In genomic region chr12:47704719-47705118, GRCh38 we compare ENCODE assay signal across 8 cellular contexts. TPM values are rescaled to one million over a fixed set of nuclear protein-coding genes. Genes with fewer than 3 reads are reported as not detected.
DNase-seq lines count a peak whose midpoint lies in the region; ATAC-seq, FAIRE-seq and TF ChIP-seq lines count a peak whose summit lies in the region.

No MANE protein-coding gene starts in this region.

- H3K27ac ChIP-seq in K562 (ENCODE audit: extremely low read depth, low read depth, low read length) = peak overlapping the region; percentile 93; the same call in 1 of the 3 replicates

- FAIRE-seq in K562 (lab: Jason Lieb, UNC) (no peak), D721Med (lab: Jason Lieb, UNC) (no peak)

- in situ Hi-C loops in K562 (cut with MboI) = no loop called here

- no TSS peak for BruUV-seq in K562 (replicated peaks; lab: Mats Ljungman, UMichigan)

- H3K4me2 ChIP-seq in K562 (ENCODE audit: insufficient read depth, low read length) = peak overlapping the region; percentile 83

- H4K20me1 ChIP-seq in K562 (replicated peaks; ENCODE audit: control insufficient read depth, insufficient read depth, low read length) = no peaks in the 10 kb centered on the region

- no peak for TF ChIP-seq EP300 in K562 (IDR thresholded peaks at IDR 0.05; ENCODE audit: low read length)

- ATAC-seq in K562 (no peak), GM19023 (IDR thresholded peaks at IDR 0.05; ENCODE audit: unreplicated experiment) (no peak), GM21360 (IDR thresholded peaks at IDR 0.05; ENCODE audit: unreplicated experiment) (no peak)

- POLR2A ChIA-PET in AG04449 (lab: Yijun Ruan, JAX) = no interaction called here
- POLR2A ChIA-PET in K562 (lab: Yijun Ruan, JAX) = interaction anchor here (0.7 to 1.6 kb wide), 5 partner anchors 8 to 1978 kb away, joined by 3 to 4 read pairs (median 3); partner anchors contain the start of gene ENDOU

- H3K9me3 ChIP-seq in K562 (replicated peaks; ENCODE audit: control insufficient read depth, insufficient read depth, low read depth, low read length) (no peaks in the 10 kb centered on the region), mononuclear cell (ENCODE audit: low read depth, low read length) (no peaks in the 10 kb centered on the region)

- H3K4me1 ChIP-seq in K562 (replicated peaks in 1 of 2; ENCODE audit: control insufficient read depth in 2 of 2, insufficient read depth in 2 of 2, low read length in 2 of 2) = peaks cover 9 to 33% of the 10 kb centered on the region in 2 experiments
- peaks cover 52% of the 10 kb centered on the region for H3K4me1 ChIP-seq in mononuclear cell (ENCODE audit: insufficient read depth, low read length)

- H3K9me1 ChIP-seq in K562 (ENCODE audit: control insufficient read depth, insufficient read depth, low read length) = no peaks in the 10 kb centered on the region

- WGBS in K562 (ENCODE audit: insufficient coverage, low coverage, missing lambda C conversion rate) = 51% methylated on average over 9 of the region's 9 CpGs

- peaks cover 74% of the 10 kb centered on the region for H3K79me2 ChIP-seq in K562 (ENCODE audit: control insufficient read depth, insufficient read depth, low read length)

- peaks cover 38% of the 10 kb centered on the region for H3K36me3 ChIP-seq in K562 (ENCODE audit: control insufficient read depth, insufficient read depth, low read length)

- no peak for DNase-seq in AG04449 (ENCODE audit: low read depth, low spot score)
- no peak for DNase-seq in HFF-Myc (ENCODE audit: extremely low read depth, low read depth)
- DNase-seq in K562 (ENCODE audit: extremely low read depth in 1 of 4, low spot score in 3 of 4) = no peak
- no peak for DNase-seq in NCI-H2227 treated with DMSO at 0.1 percent for 48 hours (lab: John Stamatoyannopoulos, UW)
- DNase-seq in D721Med (ENCODE audit: insufficient read length, low spot score) = no peak

- H3K9ac ChIP-seq in K562 (ENCODE audit: insufficient read depth in 1 of 2, low read depth in 2 of 2, low read length in 2 of 2) = peak overlapping the region; percentile 69 to 98

- H3K4me3 ChIP-seq in AG04449 (ENCODE audit: low read depth, low read length) (peak overlapping the region; percentile 86), HFF-Myc (replicated peaks; ENCODE audit: low read depth, low read length) (peak overlapping the region; percentile 62), K562 (peak overlapping the region; percentile 83), mononuclear cell (ENCODE audit: low read length) (peak overlapping the region; percentile 82)

- no peak overlapping the region for H2AFZ ChIP-seq in K562 (ENCODE audit: low read depth, low read length)

- TF ChIP-seq CTCF in AG04449 (IDR thresholded peaks at IDR 0.05; ENCODE audit: insufficient read depth, low read length, missing control alignments) (no peak), HFF-Myc (IDR thresholded peaks at IDR 0.05; ENCODE audit: low read depth, low read length, missing control alignments) (no peak), K562 (IDR thresholded peaks at IDR 0.05 in 2 of 3, conservative IDR thresholded peaks at IDR 0.05 in 1 of 3; ENCODE audit: insufficient read depth in 2 of 3, low read depth in 1 of 3, low read length in 3 of 3) (no peak), D721Med (IDR thresholded peaks at IDR 0.05; ENCODE audit: insufficient read depth, missing control alignments) (no peak)

- no peak for TF ChIP-seq RAD21 in K562 (CRISPR knock-in tag; conservative IDR thresholded peaks at IDR 0.05 in 1 of 2, IDR thresholded peaks at IDR 0.05 in 1 of 2)

- H3K27me3 ChIP-seq in K562 (ENCODE audit: control insufficient read depth in 2 of 2, insufficient read depth in 2 of 2, low read length in 2 of 2) = no peaks in the 10 kb centered on the region
- no peaks in the 10 kb centered on the region for H3K27me3 ChIP-seq in mononuclear cell (ENCODE audit: insufficient read depth, low read length)

- no peak for TF ChIP-seq POLR2A in K562 (conservative IDR thresholded peaks at IDR 0.05)

- intact Hi-C loops in K562 (cut with micrococcal nuclease) = no loop called here

- CTCF ChIA-PET in AG04449 (lab: Yijun Ruan, JAX) = interaction anchor here (0.7 to 5.6 kb wide), 19 partner anchors 8 to 672 kb away, joined by 3 to 72 read pairs (median 4); no protein-coding TSS in a partner anchor
- CTCF ChIA-PET in K562 (lab: Yijun Ruan, JAX; ENCODE audit: low intra/inter-chr PET ratio) = no interaction called here

RNA-seq across cellular contexts. Expression of gene RPAP3, which starts 1.1 kb away (rescaled TPM):
- 20.5 and 93.3 TPM in 2 replicates for total RNA-seq in K562 (2011; cell fraction: chromatin; rRNA removed; ENCODE audit: low replicate concordance)
- 6.8 and 10.9 TPM in 2 replicates for total RNA-seq in K562 (2011; cell fraction: nucleolus; rRNA removed)
- 27.2 and 35.5 TPM in 2 replicates for total RNA-seq in K562 (2011; cell fraction: nucleoplasm; rRNA removed)
- total RNA-seq in K562 (2014; rRNA removed) (34.2 and 44.0 TPM in 2 replicates), K562 (2014; rRNA removed; fragmentation: Illumina TruSeq; extraction: Trizol) (68.9 and 93.0 TPM in 2 replicates), K562 (2015; rRNA removed; fragmentation: Illumina TruSeq; extraction: Trizol) (70.2 and 75.8 TPM in 2 replicates), K562 (2021) (54.1 and 57.1 TPM in 2 replicates), mononuclear cell (14.7 TPM)
- polyA plus RNA-seq in K562 (2011; rRNA removed) (31.2 and 50.6 TPM in 2 replicates), K562 (2014; fragmentation: Illumina TruSeq; extraction: Trizol) (74.4 and 92.1 TPM in 2 replicates), K562 (2014; fragmentation: Nextera tagmentation; extraction: Ambion mirVana) (10 to 100 TPM; 40.0 to 50.9 TPM), K562 (2014; rRNA removed) (62.4 and 69.0 TPM in 2 replicates)
- polyA plus RNA-seq in K562 (2011; cell fraction: cytosol; rRNA removed) = 4.7 and 9.4 TPM in 2 replicates
- polyA plus RNA-seq in K562 (2011; cell fraction: nucleus; rRNA removed) = 7.0 and 13.4 TPM in 2 replicates
- polyA plus RNA-seq in K562 (2012) = 39.9 and 43.0 TPM in 2 replicates
- polyA minus RNA-seq in K562 (2011; rRNA and poly(A)+ RNA removed) = 39.2 and 49.2 TPM in 2 replicates
- 14.5 and 19.5 TPM in 2 replicates for polyA minus RNA-seq in K562 (2011; cell fraction: cytosol; rRNA and poly(A)+ RNA removed)
- polyA minus RNA-seq in K562 (2011; cell fraction: nucleus; rRNA and poly(A)+ RNA removed) = 19.5 and 30.1 TPM in 2 replicates

RNA-seq across cellular contexts. Expression of gene ENDOU, which starts 20.6 kb away (rescaled TPM):
- total RNA-seq in K562 (2011; cell fraction: chromatin; rRNA removed; ENCODE audit: low replicate concordance) = not detected in 2 replicates
- total RNA-seq in K562 (2011; cell fraction: nucleolus; rRNA removed) = not detected in 2 replicates
- not detected in 2 replicates for total RNA-seq in K562 (2011; cell fraction: nucleoplasm; rRNA removed)
- 0.04 TPM in 1 of 2 replicates, not detected in the other for total RNA-seq in K562 (2014; rRNA removed)
- not detected in 2 replicates for total RNA-seq in K562 (2014; rRNA removed; fragmentation: Illumina TruSeq; extraction: Trizol)
- total RNA-seq in K562 (2015; rRNA removed; fragmentation: Illumina TruSeq; extraction: Trizol) = not detected in 2 replicates
- not detected in 2 replicates for total RNA-seq in K562 (2021)
- 0.03 TPM in 1 of 2 replicates, not detected in the other for polyA plus RNA-seq in K562 (2011; rRNA removed)
- polyA plus RNA-seq in K562 (2011; cell fraction: cytosol; rRNA removed) = 0.04 TPM in 1 of 2 replicates, not detected in the other
- polyA plus RNA-seq in K562 (2011; cell fraction: nucleus; rRNA removed) = 0.16 TPM in 1 of 2 replicates, not detected in the other
- polyA plus RNA-seq in K562 (2012) = 0.17 TPM in 1 of 2 replicates, not detected in the other
- not detected in 2 replicates for polyA plus RNA-seq in K562 (2014; fragmentation: Illumina TruSeq; extraction: Trizol)
- polyA plus RNA-seq in K562 (2014; fragmentation: Nextera tagmentation; extraction: Ambion mirVana) = not detected
- polyA plus RNA-seq in K562 (2014; rRNA removed) = not detected in 2 replicates
- 0.12 TPM in 1 of 2 replicates, not detected in the other for polyA minus RNA-seq in K562 (2011; rRNA and poly(A)+ RNA removed)
- polyA minus RNA-seq in K562 (2011; cell fraction: cytosol; rRNA and poly(A)+ RNA removed) = not detected in 2 replicates
- not detected in 2 replicates for polyA minus RNA-seq in K562 (2011; cell fraction: nucleus; rRNA and poly(A)+ RNA removed)
- total RNA-seq in mononuclear cell = not detected

RNA-seq across cellular contexts. Expression of gene RAPGEF3, which starts 54.0 kb away (rescaled TPM):
- 1.5 and 4.3 TPM in 2 replicates for total RNA-seq in K562 (2011; cell fraction: chromatin; rRNA removed; ENCODE audit: low replicate concordance)
- 2.2 and 2.3 TPM in 2 replicates for total RNA-seq in K562 (2011; cell fraction: nucleolus; rRNA removed)
- 1.7 and 2.3 TPM in 2 replicates for total RNA-seq in K562 (2011; cell fraction: nucleoplasm; rRNA removed)
- total RNA-seq in K562 (2014; rRNA removed) (0.45 and 0.78 TPM in 2 replicates), K562 (2014; rRNA removed; fragmentation: Illumina TruSeq; extraction: Trizol) (0.15 and 0.16 TPM in 2 replicates), K562 (2015; rRNA removed; fragmentation: Illumina TruSeq; extraction: Trizol) (0.15 and 0.33 TPM in 2 replicates), K562 (2021) (0.78 and 1.3 TPM in 2 replicates), mononuclear cell (0.42 TPM)
- polyA plus RNA-seq in K562 (2011; rRNA removed) (0.38 and 0.61 TPM in 2 replicates), K562 (2014; fragmentation: Illumina TruSeq; extraction: Trizol) (0.37 and 0.43 TPM in 2 replicates), K562 (2014; fragmentation: Nextera tagmentation; extraction: Ambion mirVana) (under 1 TPM in 1 of 2 experiments, not detected in 1; 0.03 TPM), K562 (2014; rRNA removed) (0.44 and 1.1 TPM in 2 replicates)
- 0.49 and 0.50 TPM in 2 replicates for polyA plus RNA-seq in K562 (2011; cell fraction: cytosol; rRNA removed)
- polyA plus RNA-seq in K562 (2011; cell fraction: nucleus; rRNA removed) = 2.9 and 5.0 TPM in 2 replicates
- 0.76 and 2.1 TPM in 2 replicates for polyA plus RNA-seq in K562 (2012)
- polyA minus RNA-seq in K562 (2011; rRNA and poly(A)+ RNA removed) = 0.60 and 0.78 TPM in 2 replicates
- polyA minus RNA-seq in K562 (2011; cell fraction: cytosol; rRNA and poly(A)+ RNA removed) = not detected in 2 replicates
- polyA minus RNA-seq in K562 (2011; cell fraction: nucleus; rRNA and poly(A)+ RNA removed) = 1.3 and 3.3 TPM in 2 replicates
